Comparison of ENCODE assay signal across 9 cellular contexts in genomic region chr15:92636950-92637481, GRCh38. TPM values are rescaled to one million over a fixed set of nuclear protein-coding genes. Genes with fewer than 3 reads are reported as not detected.
DNase-seq lines count a peak whose midpoint lies in the region; ATAC-seq and TF ChIP-seq lines count a peak whose summit lies in the region.
"Had no signal": no experiment of that assay in that cellular context is flagged by ENCODE, and none has a peak within 500 bp of the region (broad histone marks: within the 10 kb centered on the region; RNA-seq: fewer than 3 reads in every experiment).

No MANE protein-coding gene starts in this region.

- POLR2A ChIA-PET in WTC11 (lab: Charles Lee), result no interaction called here

- H3K36me3 ChIP-seq in mesendoderm (ENCODE audit: control insufficient read depth, insufficient read depth, low read length), result no peaks in the 10 kb centered on the region

- no peak overlapping the region for H4K5ac ChIP-seq in mesendoderm (ENCODE audit: low read length)

- H3K4ac ChIP-seq in mesendoderm (ENCODE audit: low read depth, low read length), result no peak overlapping the region

- H3K79me1 ChIP-seq in mesendoderm (ENCODE audit: low read length), result peaks cover 15% of the 10 kb centered on the region

- H3K4me2 ChIP-seq in mesendoderm (ENCODE audit: low read length), result no peak overlapping the region

- no peak overlapping the region for H3K27ac ChIP-seq in mesendoderm (ENCODE audit: low read depth, low read length)

- peaks cover 10% of the 10 kb centered on the region for H3K36me3 Mint-ChIP-seq in WTC11
- peaks cover 10% of the 10 kb centered on the region for H3K36me3 Mint-ChIP-seq in progenitor cell of endocrine pancreas (ENCODE audit: insufficient read depth)

- CTCF ChIA-PET in WTC11 (lab: Charles Lee), result no interaction called here

- H3K9ac ChIP-seq in mesendoderm (ENCODE audit: low read length), result no peak overlapping the region

- peaks cover 50% of the 10 kb centered on the region for H3K4me1 Mint-ChIP-seq in WTC11
- peaks cover 36% of the 10 kb centered on the region for H3K4me1 Mint-ChIP-seq in progenitor cell of endocrine pancreas (ENCODE audit: low read depth)

- H2BK120ac ChIP-seq in mesendoderm (ENCODE audit: low read depth, low read length), result no peak overlapping the region

- H3K18ac ChIP-seq in mesendoderm (ENCODE audit: low read length), result no peak overlapping the region

- peaks cover 22% of the 10 kb centered on the region for H3K4me1 ChIP-seq in mesendoderm (ENCODE audit: control insufficient read depth, low read depth, low read length)

- H3K9me3 Mint-ChIP-seq in WTC11 (peaks cover 18% of the 10 kb centered on the region), progenitor cell of endocrine pancreas (ENCODE audit: low read depth) (peaks cover 11% of the 10 kb centered on the region)

- H4K8ac ChIP-seq in mesendoderm (ENCODE audit: low read depth, low read length), result no peak overlapping the region

- H3K56ac ChIP-seq in mesendoderm (ENCODE audit: low read length), result peak overlapping the region; percentile 20

- peak; percentile 96 for ATAC-seq in WTC11
- ATAC-seq in GM21717 (IDR thresholded peaks at IDR 0.05; ENCODE audit: unreplicated experiment), result no peak
- no peak for ATAC-seq in HG03097 (IDR thresholded peaks at IDR 0.05; ENCODE audit: low FRiP score, unreplicated experiment)

- H3K4me3 ChIP-seq in mesendoderm (ENCODE audit: low read length), result no peak overlapping the region

- no peak overlapping the region for H3K4me3 Mint-ChIP-seq in WTC11
- H3K4me3 Mint-ChIP-seq in progenitor cell of endocrine pancreas (ENCODE audit: low read depth), result no peak overlapping the region

- no peak overlapping the region for H2BK15ac ChIP-seq in mesendoderm (replicated peaks; ENCODE audit: low read depth)

- no peak overlapping the region for H3K23ac ChIP-seq in mesendoderm (ENCODE audit: low read length)

- no peak overlapping the region for H2BK5ac ChIP-seq in mesendoderm (ENCODE audit: low read length)

- H2AK5ac ChIP-seq in mesendoderm (ENCODE audit: low read length), result no peak overlapping the region

- no CpG with 5 or more reads among the region's 6 CpGs for WGBS in mesendoderm (ENCODE audit: extremely low coverage, insufficient coverage, low lambda C conversion rate)

- H3K27ac Mint-ChIP-seq in WTC11 (peak overlapping the region; percentile 67), progenitor cell of endocrine pancreas (no peak overlapping the region)

- DNase-seq in DMS153 treated with DMSO at 0.1 percent for 48 hours (lab: John Stamatoyannopoulos, UW; ENCODE audit: unreplicated experiment) (peak; percentile 50), H4 (ENCODE audit: low spot score) (peak; percentile 36), WTC11 (ENCODE audit: low spot score) (peak; percentile 82), mesendoderm (peak; percentile 87), GF-D8 (lab: John Stamatoyannopoulos, UW) (no peak), progenitor cell of endocrine pancreas (ENCODE audit: low spot score, unreplicated experiment) (no peak)
- DNase-seq: activated CD4-positive, CD25-positive, alpha-beta regulatory T cell treated with anti-CD3 and anti-CD28 coated beads, Interleukin-2, amount 50 U/mL, for 72 hours had no signal

- TF ChIP-seq CTCF in WTC11 (IDR thresholded peaks at IDR 0.05) (no peak), progenitor cell of endocrine pancreas (IDR thresholded peaks at IDR 0.05; ENCODE audit: unreplicated experiment) (no peak)

- H3K27me3 Mint-ChIP-seq in WTC11 (ENCODE audit: low read depth) (no peaks in the 10 kb centered on the region), progenitor cell of endocrine pancreas (no peaks in the 10 kb centered on the region)

- peaks cover 69% of the 10 kb centered on the region for H3K79me2 ChIP-seq in mesendoderm (ENCODE audit: control insufficient read depth, insufficient read depth, low read length)

- H3K27me3 ChIP-seq in mesendoderm (ENCODE audit: insufficient read depth, low read length, poor library complexity), result no peaks in the 10 kb centered on the region

TF ChIP-seq in WTC11, 78 proteins besides CTCF, POLR2A, EP300 and RAD21:
- TF ChIP-seq, protein P1, sequence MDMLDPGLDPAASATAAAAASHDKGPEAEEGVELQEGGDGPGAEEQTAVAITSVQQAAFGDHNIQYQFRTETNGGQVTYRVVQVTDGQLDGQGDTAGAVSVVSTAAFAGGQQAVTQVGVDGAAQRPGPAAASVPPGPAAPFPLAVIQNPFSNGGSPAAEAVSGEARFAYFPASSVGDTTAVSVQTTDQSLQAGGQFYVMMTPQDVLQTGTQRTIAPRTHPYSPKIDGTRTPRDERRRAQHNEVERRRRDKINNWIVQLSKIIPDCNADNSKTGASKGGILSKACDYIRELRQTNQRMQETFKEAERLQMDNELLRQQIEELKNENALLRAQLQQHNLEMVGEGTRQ (CRISPR knock-in tag; IDR thresholded peaks at IDR 0.05), result 0 out of 2 replicates have a peak, but pooled peaks have one; percentile 27
- peak; percentile 44; the same call in 1 of the 2 replicates for TF ChIP-seq ZBTB21 (CRISPR knock-in tag; IDR thresholded peaks at IDR 0.05; ENCODE audit: borderline replicate concordance)
- TF ChIP-seq NFYB (CRISPR knock-in tag; conservative IDR thresholded peaks at IDR 0.05; ENCODE audit: low read depth), result peak; percentile 42; the same call in 1 of the 2 replicates
- no peak for TF ChIP-seq TP53 (CRISPR knock-in tag; IDR thresholded peaks at IDR 0.05)

RNA-seq across cellular contexts. Expression of gene FAM174B, which starts 18.6 kb away (rescaled TPM):
- 0.06 and 0.14 TPM in 2 replicates for total RNA-seq in H4 (2014; rRNA removed; shearing (Covaris generic))
- total RNA-seq in WTC11 (2021) (19.0 to 22.1 TPM (median 21.8 TPM) in 3 replicates), progenitor cell of endocrine pancreas (33.4 and 37.0 TPM in 2 replicates)
- polyA plus RNA-seq in mesendoderm (2013, experiment 1 of 2), result 75.6 TPM
- 71.2 TPM for polyA plus RNA-seq in mesendoderm (2013, experiment 2 of 2)

Comparison
In these comparisons a context has a peak if more than half of its experiments do, and no peak if none do; other contexts are left out.
1. DNase-seq: peak in DMS153 treated with DMSO at 0.1 percent for 48 hours (single experiment), H4 (single experiment), WTC11 (single experiment) and mesendoderm (single experiment); none in GF-D8 (single experiment) and progenitor cell of endocrine pancreas (single experiment).
2. RNA of gene FAM174B, which starts 18.6 kb away (total RNA-seq): 33.4 to 37.0 TPM in progenitor cell of endocrine pancreas and 19.0 to 22.1 TPM in WTC11; 0.06 to 0.14 TPM in H4; every median in the first group is over 10 times any median in the second.